ENCODE assay signal across 10 cellular contexts in genomic region chr19:32642771-32643170, GRCh38. TPM values are rescaled to one million over a fixed set of nuclear protein-coding genes. Genes with fewer than 3 reads are reported as not detected.
DNase-seq lines count a peak whose midpoint lies in the region.
"Had no signal": no experiment of that assay in that cellular context is flagged by ENCODE, and none has a peak within 500 bp of the region (broad histone marks: within the 10 kb centered on the region; RNA-seq: fewer than 3 reads in every experiment).

No MANE protein-coding gene starts in this region.

- no peaks in the 10 kb centered on the region for H3K9me3 Mint-ChIP-seq in immature natural killer cell
- H3K9me3 Mint-ChIP-seq: endodermal cell had no signal

- H3K27ac Mint-ChIP-seq in immature natural killer cell = peak overlapping the region; percentile 60 to 87 (median 76)
- H3K27ac Mint-ChIP-seq: endodermal cell had no signal

- peak; percentile 30 to 85 (median 55) for DNase-seq in T-helper 2 cell
- DNase-seq in activated T-cell treated with anti-CD3 and anti-CD28 coated beads for 4 hours = peak; percentile 37
- DNase-seq in immature natural killer cell = peak; percentile 54 to 69 (median 57)
- DNase-seq in stimulated activated CD8-positive, alpha-beta memory T cell treated with anti-CD3 and anti-CD28 coated beads, Interleukin-15, amount 100 ng/mL, for 48 hours (ENCODE audit: low read depth in 2 of 2) = peak; percentile 56 to 60
- no peak for DNase-seq in HCEC 1CT
- no peak for DNase-seq in NCI-H2107 treated with DMSO at 0.1 percent for 48 hours (lab: John Stamatoyannopoulos, UW; ENCODE audit: unreplicated experiment)
- DNase-seq in cerebellar nuclear complex (lab: John Stamatoyannopoulos, UW) = no peak
- no peak for DNase-seq in NCI-H526 treated with DMSO at 0.1 percent for 48 hours (lab: John Stamatoyannopoulos, UW)
- DNase-seq: endodermal cell, NCI-H2081 treated with DMSO at 0.1 percent for 48 hours had no signal

- H3K36me3 Mint-ChIP-seq in immature natural killer cell = peaks cover 26 to 57% (median 34%) of the 10 kb centered on the region in 3 donors

- H3K4me1 Mint-ChIP-seq in immature natural killer cell = peaks cover 20 to 28% of the 10 kb centered on the region in 2 donors
- H3K4me1 Mint-ChIP-seq: endodermal cell had no signal

- H3K27me3 Mint-ChIP-seq in immature natural killer cell (ENCODE audit: low read depth in 3 of 3) = peaks cover 0 to 3% (median 1%) of the 10 kb centered on the region in 3 donors

- H3K4me3 Mint-ChIP-seq in immature natural killer cell = peak overlapping the region in 4 of 5 donors; percentile 3 to 59 (median 26)
- H3K4me3 Mint-ChIP-seq: endodermal cell had no signal

RNA-seq across cellular contexts. Expression of gene ANKRD27, which starts 32.2 kb away (rescaled TPM):
- 10 to 100 TPM; 10.2 to 22.3 (median 13.2) TPM for polyA plus RNA-seq in immature natural killer cell

RNA-seq across cellular contexts. Expression of gene RGS9BP, which starts 32.9 kb away (rescaled TPM):
- polyA plus RNA-seq in immature natural killer cell = under 1 TPM in 2 of 3 donors, not detected in 1; 0.12 to 0.30 TPM

RNA-seq across cellular contexts. Expression of gene NUDT19, which starts 48.9 kb away (rescaled TPM):
- 1 to 10 TPM; 3.3 to 3.6 (median 3.4) TPM for polyA plus RNA-seq in immature natural killer cell

Comparison
In these comparisons a context has a peak if more than half of its experiments do, and no peak if none do; other contexts are left out.
1. DNase-seq: peak in T-helper 2 cell (5 of 5), activated T-cell treated with anti-CD3 and anti-CD28 coated beads for 4 hours (single experiment), immature natural killer cell (3 of 3) and stimulated activated CD8-positive, alpha-beta memory T cell treated with anti-CD3 and anti-CD28 coated beads, Interleukin-15, amount 100 ng/mL, for 48 hours (2 of 2); none in HCEC 1CT (single experiment), NCI-H2107 treated with DMSO at 0.1 percent for 48 hours (single experiment), cerebellar nuclear complex (0 of 2) and NCI-H526 treated with DMSO at 0.1 percent for 48 hours (single experiment).